Comparison of ENCODE assay signal across 1 cellular context in the genomic region with DNA sequence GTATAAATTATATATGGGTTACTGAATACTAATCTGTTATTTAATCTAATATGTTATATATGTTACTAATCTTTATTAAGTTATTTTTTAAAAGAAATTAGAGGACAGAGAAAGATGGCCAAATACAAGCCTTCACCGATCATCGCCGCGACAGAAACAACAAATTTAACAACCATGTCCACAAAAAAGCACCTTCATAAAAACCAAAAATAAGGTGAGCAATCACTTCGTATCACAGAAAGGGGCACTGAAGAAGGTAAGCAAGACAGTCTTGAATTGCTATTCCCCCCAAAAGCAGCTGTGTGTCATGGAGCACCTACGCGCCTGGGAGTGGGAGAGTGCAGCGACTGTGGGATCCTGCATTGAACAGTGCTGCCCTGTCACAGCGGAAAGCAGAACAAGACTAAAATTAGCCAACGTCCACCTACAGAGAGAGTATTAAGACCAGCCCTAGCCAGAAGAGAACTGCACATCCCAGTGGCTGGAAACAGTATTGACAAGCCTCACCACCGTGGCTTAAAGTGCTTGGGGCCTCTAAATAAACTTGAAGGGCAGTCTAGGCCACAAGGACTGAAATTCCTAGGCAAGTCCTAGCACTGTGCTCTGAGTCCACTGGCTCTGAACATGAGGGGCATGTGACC.
TF ChIP-seq lines count a peak whose summit lies in the region.

No MANE protein-coding gene starts in this region.

TF ChIP-seq in WTC11, 78 proteins besides CTCF, POLR2A, EP300 and RAD21 (continued from another document):
- TF ChIP-seq, protein P1, sequence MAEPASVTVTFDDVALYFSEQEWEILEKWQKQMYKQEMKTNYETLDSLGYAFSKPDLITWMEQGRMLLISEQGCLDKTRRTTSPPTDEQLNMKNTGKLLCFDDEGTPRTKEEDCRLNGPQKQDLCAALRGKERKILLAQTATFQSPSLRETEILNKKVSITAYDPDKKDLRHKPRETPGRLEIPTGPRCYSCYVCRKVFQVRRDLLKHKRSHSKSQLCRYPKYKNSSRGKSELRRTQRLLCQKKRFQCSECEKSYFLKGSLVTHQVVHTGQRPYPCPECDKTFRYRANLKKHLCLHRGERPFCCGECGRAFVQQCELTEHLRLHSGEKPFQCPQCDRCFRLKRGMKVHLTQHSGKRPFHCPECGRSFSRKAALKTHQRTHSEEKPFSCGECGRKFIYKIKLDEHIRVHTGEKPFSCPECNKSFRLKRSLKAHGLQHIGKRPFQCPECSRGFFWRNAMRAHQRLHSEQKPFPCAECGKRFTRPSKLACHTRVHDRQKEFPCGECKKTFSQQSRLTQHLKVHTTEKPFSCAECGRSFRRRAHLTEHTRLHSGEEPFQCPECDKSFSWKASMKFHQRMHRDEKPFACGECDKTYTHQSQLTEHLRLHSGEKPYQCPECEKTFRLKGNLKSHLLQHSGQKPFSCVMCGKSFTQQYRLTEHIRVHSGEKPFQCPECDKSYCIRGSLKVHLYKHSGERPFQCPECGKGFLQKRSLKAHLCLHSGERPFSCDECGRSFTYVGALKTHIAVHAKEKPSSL (CRISPR knock-in tag; conservative IDR thresholded peaks at IDR 0.05) = no peak
- TF ChIP-seq, protein P2, sequence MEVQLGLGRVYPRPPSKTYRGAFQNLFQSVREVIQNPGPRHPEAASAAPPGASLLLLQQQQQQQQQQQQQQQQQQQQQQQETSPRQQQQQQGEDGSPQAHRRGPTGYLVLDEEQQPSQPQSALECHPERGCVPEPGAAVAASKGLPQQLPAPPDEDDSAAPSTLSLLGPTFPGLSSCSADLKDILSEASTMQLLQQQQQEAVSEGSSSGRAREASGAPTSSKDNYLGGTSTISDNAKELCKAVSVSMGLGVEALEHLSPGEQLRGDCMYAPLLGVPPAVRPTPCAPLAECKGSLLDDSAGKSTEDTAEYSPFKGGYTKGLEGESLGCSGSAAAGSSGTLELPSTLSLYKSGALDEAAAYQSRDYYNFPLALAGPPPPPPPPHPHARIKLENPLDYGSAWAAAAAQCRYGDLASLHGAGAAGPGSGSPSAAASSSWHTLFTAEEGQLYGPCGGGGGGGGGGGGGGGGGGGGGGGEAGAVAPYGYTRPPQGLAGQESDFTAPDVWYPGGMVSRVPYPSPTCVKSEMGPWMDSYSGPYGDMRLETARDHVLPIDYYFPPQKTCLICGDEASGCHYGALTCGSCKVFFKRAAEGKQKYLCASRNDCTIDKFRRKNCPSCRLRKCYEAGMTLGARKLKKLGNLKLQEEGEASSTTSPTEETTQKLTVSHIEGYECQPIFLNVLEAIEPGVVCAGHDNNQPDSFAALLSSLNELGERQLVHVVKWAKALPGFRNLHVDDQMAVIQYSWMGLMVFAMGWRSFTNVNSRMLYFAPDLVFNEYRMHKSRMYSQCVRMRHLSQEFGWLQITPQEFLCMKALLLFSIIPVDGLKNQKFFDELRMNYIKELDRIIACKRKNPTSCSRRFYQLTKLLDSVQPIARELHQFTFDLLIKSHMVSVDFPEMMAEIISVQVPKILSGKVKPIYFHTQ (CRISPR knock-in tag; IDR thresholded peaks at IDR 0.05) = no peak
- TF ChIP-seq, protein P3, sequence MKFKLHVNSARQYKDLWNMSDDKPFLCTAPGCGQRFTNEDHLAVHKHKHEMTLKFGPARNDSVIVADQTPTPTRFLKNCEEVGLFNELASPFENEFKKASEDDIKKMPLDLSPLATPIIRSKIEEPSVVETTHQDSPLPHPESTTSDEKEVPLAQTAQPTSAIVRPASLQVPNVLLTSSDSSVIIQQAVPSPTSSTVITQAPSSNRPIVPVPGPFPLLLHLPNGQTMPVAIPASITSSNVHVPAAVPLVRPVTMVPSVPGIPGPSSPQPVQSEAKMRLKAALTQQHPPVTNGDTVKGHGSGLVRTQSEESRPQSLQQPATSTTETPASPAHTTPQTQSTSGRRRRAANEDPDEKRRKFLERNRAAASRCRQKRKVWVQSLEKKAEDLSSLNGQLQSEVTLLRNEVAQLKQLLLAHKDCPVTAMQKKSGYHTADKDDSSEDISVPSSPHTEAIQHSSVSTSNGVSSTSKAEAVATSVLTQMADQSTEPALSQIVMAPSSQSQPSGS (CRISPR knock-in tag; IDR thresholded peaks at IDR 0.05; ENCODE audit: borderline replicate concordance, low read depth) = no peak
